26 cellular contexts compared by ENCODE assay signal in genomic region chr20:58987790-58988564, GRCh38. TPM values are rescaled to one million over a fixed set of nuclear protein-coding genes. Genes with fewer than 3 reads are reported as not detected.
DNase-seq lines count a peak whose midpoint lies in the region; ATAC-seq, FAIRE-seq and TF ChIP-seq lines count a peak whose summit lies in the region.
"Had no signal": no experiment of that assay in that cellular context is flagged by ENCODE, and none has a peak within 500 bp of the region (broad histone marks: within the 10 kb centered on the region; RNA-seq: fewer than 3 reads in every experiment).

No MANE protein-coding gene starts in this region.

- no peaks in the 10 kb centered on the region for H3K27me3 ChIP-seq in RWPE2 (ENCODE audit: insufficient read depth, poor library complexity, severe bottlenecking)
- no peaks in the 10 kb centered on the region for H3K27me3 ChIP-seq in spleen (replicated peaks in 1 of 7)
- H3K27me3 ChIP-seq: cardiac muscle cell, esophagus squamous epithelium, MG63, tibial artery had no signal

- H3K36me3 Mint-ChIP-seq in endothelial cell (ENCODE audit: low read depth, unreplicated experiment): peaks cover 42% of the 10 kb centered on the region

- intact Hi-C loops in spleen (cut with DNase I; ENCODE audit: low total_unique reads): loop anchor here (10.0 kb wide), 1 partner anchor 47 kb away; the partner anchor contains the start of gene ATP5F1E

- peaks cover 1% of the 10 kb centered on the region for H3K27me3 Mint-ChIP-seq in endothelial cell (ENCODE audit: unreplicated experiment)

- H3K36me3 ChIP-seq in RWPE2 (ENCODE audit: low read depth) (peaks cover 94% of the 10 kb centered on the region), spleen (peaks cover 0 to 74% (median 69%) of the 10 kb centered on the region in 6 donors)

- no peak for FAIRE-seq in GM19239 (lab: Jason Lieb, UNC)

- H3K4me3 ChIP-seq in RWPE2 (ENCODE audit: severe bottlenecking): no peak overlapping the region
- no peak overlapping the region for H3K4me3 ChIP-seq in spleen
- H3K4me3 ChIP-seq: cardiac muscle cell, esophagus squamous epithelium, MG63, tibial artery had no signal

- no peak overlapping the region for H3K27ac Mint-ChIP-seq in endothelial cell (ENCODE audit: unreplicated experiment)

- DNase-seq in activated effector memory CD4-positive, alpha-beta T cell treated with anti-CD3 and anti-CD28 coated beads, Interleukin-2, amount 50 U/mL, for 16 hours: peak; percentile 48
- DNase-seq in activated effector memory CD4-positive, alpha-beta T cell treated with Interleukin-2 at 50 U/mL for 16 hours: no peak
- DNase-seq in RWPE2 (ENCODE audit: low spot score): peak; percentile 57
- DNase-seq in endothelial cell (ENCODE audit: low spot score): no peak
- DNase-seq in spleen: peak; percentile 55
- no peak for DNase-seq in ecto neural progenitor cell (ENCODE audit: low spot score)
- DNase-seq in NCI-H2227 treated with DMSO at 0.1 percent for 48 hours (lab: John Stamatoyannopoulos, UW): no peak
- no peak for DNase-seq in GM19239 (ENCODE audit: insufficient read length, low spot score)
- DNase-seq: activated CD4-positive, alpha-beta T cell treated with anti-CD3 and anti-CD28 coated beads, Interleukin-2, amount 50 U/mL, for 4 hours; DMS 273 treated with DMSO at 0.1 percent for 48 hours; effector CD4-positive, alpha-beta T cell; esophagus squamous epithelium; GDM1; GOT3; kidney glomerular epithelial cell; mesenchymal stem cell; MG63; natural killer cell; NCI-H1436; OCI-M1; SIG-M5 had no signal

- WGBS in spleen, 5 donors: 76 to 89% (median 85%) methylated on average over 9 of the region's 9 CpGs

- no peak overlapping the region for H3K27ac ChIP-seq in RWPE2 (ENCODE audit: poor library complexity, severe bottlenecking)
- peak overlapping the region in 1 of 8 donors; percentile 57 for H3K27ac ChIP-seq in spleen
- H3K27ac ChIP-seq: C4-2B, cardiac muscle cell, esophagus squamous epithelium, parathyroid adenoma, tibial artery had no signal

- no peak for TF ChIP-seq POLR2A in spleen (IDR thresholded peaks at IDR 0.05)

- ATAC-seq in RWPE2 (ENCODE audit: low read depth): no peak
- ATAC-seq: natural killer cell, sciatic nerve had no signal

- peaks cover 10% of the 10 kb centered on the region for H3K4me1 Mint-ChIP-seq in endothelial cell (ENCODE audit: unreplicated experiment)

- no peaks in the 10 kb centered on the region for H3K9me3 ChIP-seq in RWPE2 (ENCODE audit: severe bottlenecking)
- H3K9me3 ChIP-seq in spleen: no peaks in the 10 kb centered on the region
- H3K9me3 ChIP-seq: esophagus squamous epithelium, MG63, tibial artery had no signal

- H3K9me3 Mint-ChIP-seq in endothelial cell (ENCODE audit: unreplicated experiment): no peaks in the 10 kb centered on the region
- H3K9me3 Mint-ChIP-seq: natural killer cell had no signal

- peaks cover 4% of the 10 kb centered on the region for H3K4me1 ChIP-seq in RWPE2 (ENCODE audit: insufficient read depth, poor library complexity, severe bottlenecking)
- peaks cover 16 to 53% (median 43%) of the 10 kb centered on the region in 6 donors for H3K4me1 ChIP-seq in spleen
- H3K4me1 ChIP-seq: parathyroid adenoma had no signal

- TF ChIP-seq CTCF in RWPE2 (IDR thresholded peaks at IDR 0.05; ENCODE audit: poor library complexity, severe bottlenecking): no peak
- no peak for TF ChIP-seq CTCF in endothelial cell (IDR thresholded peaks at IDR 0.05; ENCODE audit: unreplicated experiment)
- TF ChIP-seq CTCF in spleen (IDR thresholded peaks at IDR 0.05 in 8 of 11, conservative IDR thresholded peaks at IDR 0.05 in 3 of 11): no peak

- H3K4me3 Mint-ChIP-seq in endothelial cell (ENCODE audit: unreplicated experiment): peak overlapping the region; percentile 22
- H3K4me3 Mint-ChIP-seq: natural killer cell had no signal

RNA-seq across cellular contexts. Expression of gene NELFCD, which starts 6.9 kb away (rescaled TPM):
- total RNA-seq in endothelial cell (ENCODE audit: unreplicated experiment): 68.7 TPM
- 10 to 100 TPM; 56.1 to 78.3 (median 61.1) TPM for total RNA-seq in spleen
- 10 to 100 TPM; 38.4 to 58.3 (median 56.9) TPM for polyA plus RNA-seq in spleen

RNA-seq across cellular contexts. Expression of gene CTSZ, which starts 19.1 kb away (rescaled TPM):
- total RNA-seq in endothelial cell (ENCODE audit: unreplicated experiment) (150 TPM), spleen (100 to 1,000 TPM; 198 to 286 (median 238) TPM)
- 100 to 1,000 TPM; 202 to 276 (median 223) TPM for polyA plus RNA-seq in spleen

RNA-seq across cellular contexts. Expression of gene TUBB1, which starts 31.3 kb away (rescaled TPM):
- total RNA-seq in endothelial cell (ENCODE audit: unreplicated experiment) (not detected), spleen (10 to 100 TPM; 15.1 to 34.3 (median 26.6) TPM)
- 1 to 10 TPM in 1 of 3 donors, under 1 TPM in 2; 0.63 to 1.6 (median 0.93) TPM for polyA plus RNA-seq in spleen
- polyA plus RNA-seq: cardiac muscle cell had no signal

RNA-seq across cellular contexts. Expression of gene ATP5F1E, which starts 44.2 kb away (rescaled TPM):
- total RNA-seq in endothelial cell (ENCODE audit: unreplicated experiment) (102 TPM), spleen (10 to 100 TPM; 24.2 to 67.9 (median 63.4) TPM)
- 10 to 100 TPM; 59.8 to 71.1 (median 69.1) TPM for polyA plus RNA-seq in spleen

RNA-seq across cellular contexts. Expression of gene PRELID3B, which starts 54.6 kb away (rescaled TPM):
- 40.2 TPM for total RNA-seq in endothelial cell (ENCODE audit: unreplicated experiment)
- total RNA-seq in spleen: 10 to 100 TPM; 39.3 to 46.8 (median 41.3) TPM
- 10 to 100 TPM; 20.6 to 26.8 (median 25.3) TPM for polyA plus RNA-seq in spleen

Comparison
In these comparisons a context has a peak if more than half of its experiments do, and no peak if none do; other contexts are left out.
1. DNase-seq: peak in activated effector memory CD4-positive, alpha-beta T cell treated with anti-CD3 and anti-CD28 coated beads, Interleukin-2, amount 50 U/mL, for 16 hours (single experiment), RWPE2 (single experiment) and spleen (single experiment); none in activated effector memory CD4-positive, alpha-beta T cell treated with Interleukin-2 at 50 U/mL for 16 hours (single experiment), endothelial cell (single experiment), ecto neural progenitor cell (single experiment), NCI-H2227 treated with DMSO at 0.1 percent for 48 hours (single experiment) and GM19239 (single experiment).
2. RNA of gene TUBB1, which starts 31.3 kb away (total RNA-seq): 15.1 to 34.3 TPM in spleen; not detected in endothelial cell (single experiment); every median in the first group is over 10 times any median in the second.